Comparison of ENCODE assay signal across 1 cellular context in the genomic region with DNA sequence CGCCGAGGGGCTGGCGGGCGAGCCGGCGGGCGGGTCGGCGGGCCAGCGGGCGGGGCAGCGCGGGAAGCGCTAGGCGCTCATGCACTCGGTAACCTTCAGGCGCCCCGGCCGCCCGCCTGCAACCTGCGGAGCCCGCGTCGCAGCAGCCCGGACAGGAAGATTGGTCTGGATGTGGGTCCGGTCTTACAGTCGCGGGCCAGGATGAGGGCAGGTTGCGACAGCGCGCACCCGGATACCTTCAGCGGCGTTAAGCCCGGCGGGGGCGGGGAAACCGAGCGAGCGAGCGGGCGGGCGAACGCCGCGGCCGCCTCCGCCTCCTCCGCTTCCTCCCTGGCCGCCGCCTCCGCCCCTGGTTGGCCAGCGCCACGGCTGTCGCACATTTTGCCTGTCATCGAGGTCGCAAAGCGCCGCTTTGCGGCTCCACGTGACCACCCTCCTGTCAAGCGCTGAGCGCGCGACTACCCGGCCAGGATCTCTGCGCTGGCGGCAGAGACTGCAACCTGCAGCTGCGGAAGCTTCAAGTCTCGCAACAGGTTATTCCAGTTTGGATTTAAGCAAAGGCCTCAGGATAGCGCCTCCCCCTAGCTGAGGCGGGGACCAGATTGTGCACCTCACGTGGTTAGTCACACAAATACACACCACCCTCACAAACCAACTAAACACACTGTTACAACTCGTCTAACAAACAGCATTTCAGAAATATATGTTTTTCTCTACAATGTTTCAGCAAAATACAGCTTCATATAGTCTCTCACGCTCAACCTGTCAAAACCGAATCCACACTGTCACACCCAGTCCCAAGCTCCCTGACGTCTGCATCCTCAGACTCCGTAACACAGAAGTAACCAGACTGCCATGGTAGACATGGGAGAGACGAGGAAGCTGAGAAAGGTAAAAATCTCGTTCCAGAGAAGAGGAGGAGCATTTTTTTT.
TF ChIP-seq lines count a peak whose summit lies in the region.

TSS of gene FAF1 (minus strand) at position 355 of the 932 bp plus-strand sequence. CDS start 456 bp downstream, outside the sequence.

TF ChIP-seq in K562, 482 proteins besides CTCF, POLR2A, EP300 and RAD21 (continued from another document and continues in another):
- peak in 1 of 2 experiments; percentile 34; a peak in 1 of 4 replicates for TF ChIP-seq ZNF318 (IDR thresholded peaks at IDR 0.05; ENCODE audit: borderline replicate concordance in 1 of 2, low read depth in 1 of 2)
- TF ChIP-seq GMEB1 (CRISPR knock-in tag; IDR thresholded peaks at IDR 0.05) = peak; percentile 78
- TF ChIP-seq, protein P1, sequence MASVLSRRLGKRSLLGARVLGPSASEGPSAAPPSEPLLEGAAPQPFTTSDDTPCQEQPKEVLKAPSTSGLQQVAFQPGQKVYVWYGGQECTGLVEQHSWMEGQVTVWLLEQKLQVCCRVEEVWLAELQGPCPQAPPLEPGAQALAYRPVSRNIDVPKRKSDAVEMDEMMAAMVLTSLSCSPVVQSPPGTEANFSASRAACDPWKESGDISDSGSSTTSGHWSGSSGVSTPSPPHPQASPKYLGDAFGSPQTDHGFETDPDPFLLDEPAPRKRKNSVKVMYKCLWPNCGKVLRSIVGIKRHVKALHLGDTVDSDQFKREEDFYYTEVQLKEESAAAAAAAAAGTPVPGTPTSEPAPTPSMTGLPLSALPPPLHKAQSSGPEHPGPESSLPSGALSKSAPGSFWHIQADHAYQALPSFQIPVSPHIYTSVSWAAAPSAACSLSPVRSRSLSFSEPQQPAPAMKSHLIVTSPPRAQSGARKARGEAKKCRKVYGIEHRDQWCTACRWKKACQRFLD (CRISPR knock-in tag; IDR thresholded peaks at IDR 0.05) = no peak; the same call in 1 of the 2 replicates
- no peak for TF ChIP-seq MCM3 (IDR thresholded peaks at IDR 0.05)
- TF ChIP-seq YY1 (IDR thresholded peaks at IDR 0.05; ENCODE audit: borderline replicate concordance in 1 of 3, control insufficient read depth in 1 of 3, extremely low read depth in 1 of 3, insufficient read depth in 3 of 3, insufficient read length in 1 of 3, insufficient replicate concordance in 2 of 3, low read depth in 1 of 3, low read length in 2 of 3) = peak in 2 of 3 experiments; percentile 4 to 71
- no peak for TF ChIP-seq MIER1 (IDR thresholded peaks at IDR 0.05; ENCODE audit: low read depth)
- TF ChIP-seq ZBTB40 (IDR thresholded peaks at IDR 0.05) = peak; percentile 47
- TF ChIP-seq ZBTB40 (CRISPR knock-in tag; IDR thresholded peaks at IDR 0.05) = no peak
- no peak; the same call in 1 of the 2 replicates for TF ChIP-seq ATF6 (CRISPR knock-in tag; IDR thresholded peaks at IDR 0.05)
- TF ChIP-seq GABPA (tag; conservative IDR thresholded peaks at IDR 0.05; ENCODE audit: low read depth) = peak; percentile 82
- TF ChIP-seq SMAD1 (IDR thresholded peaks at IDR 0.05; ENCODE audit: low read depth, low read length, partially characterized antibody) = peak; percentile 21
- TF ChIP-seq ZC3H4 (CRISPR knock-in tag; IDR thresholded peaks at IDR 0.05; ENCODE audit: borderline replicate concordance) = no peak
- TF ChIP-seq DIDO1 (tag; IDR thresholded peaks at IDR 0.05; ENCODE audit: low read depth) = peak; percentile 74
